16 cellular contexts compared by ENCODE assay signal in genomic region chr19:32238076-32238475, GRCh38.
DNase-seq lines count a peak whose midpoint lies in the region; ATAC-seq and TF ChIP-seq lines count a peak whose summit lies in the region.
"Had no signal": no experiment of that assay in that cellular context is flagged by ENCODE, and none has a peak within 500 bp of the region (broad histone marks: within the 10 kb centered on the region; RNA-seq: fewer than 3 reads in every experiment).

No MANE protein-coding gene starts in this region.

- H3K9me3 ChIP-seq in Peyer's patch: no peaks in the 10 kb centered on the region
- H3K9me3 ChIP-seq: heart left ventricle had no signal

- no peak overlapping the region for H3K4me3 Mint-ChIP-seq in type B pancreatic cell
- H3K4me3 Mint-ChIP-seq: activated T-helper 1 cell treated with anti-CD3 and anti-CD28 coated beads, Interleukin-12 subunit alpha, Interleukin-12 subunit beta, Interleukin-2, Interleukin-4 antibody, amounts not matched to agents 30 ng/mL and 10 ng/mL and 1 ng/mL, durations not matched to agents 14 hours and 24 hours and 36 hours; CD4-positive, CD25-positive, alpha-beta regulatory T cell; stimulated activated naive CD8-positive, alpha-beta T cell treated with anti-CD3 and anti-CD28 coated beads, Interleukin-15, amount 100 ng/mL, for 72 hours had no signal

- peaks cover 21% of the 10 kb centered on the region for H3K27me3 Mint-ChIP-seq in type B pancreatic cell
- H3K27me3 Mint-ChIP-seq: CD4-positive, CD25-positive, alpha-beta regulatory T cell had no signal

- no peaks in the 10 kb centered on the region for H3K36me3 Mint-ChIP-seq in type B pancreatic cell
- H3K36me3 Mint-ChIP-seq: CD4-positive, CD25-positive, alpha-beta regulatory T cell had no signal

- no peak for TF ChIP-seq POLR2A in Peyer's patch (IDR thresholded peaks at IDR 0.05)

- TF ChIP-seq CTCF in Peyer's patch (IDR thresholded peaks at IDR 0.05) (no peak), type B pancreatic cell (conservative IDR thresholded peaks at IDR 0.05) (no peak)

- H3K4me3 ChIP-seq in Peyer's patch: no peak overlapping the region
- H3K4me3 ChIP-seq: heart left ventricle had no signal

- no peak overlapping the region for H3K27ac ChIP-seq in Peyer's patch
- H3K27ac ChIP-seq: heart left ventricle had no signal

- DNase-seq in CD1c-positive myeloid dendritic cell (ENCODE audit: extremely low spot score) (peak; percentile 19), NAMALWA (ENCODE audit: low spot score) (peak; percentile 41), NCI-H510A (lab: John Stamatoyannopoulos, UW) (no peak), HCEC 1CT (no peak), Peyer's patch (no peak), type B pancreatic cell (ENCODE audit: extremely low spot score, unreplicated experiment) (no peak)
- DNase-seq: activated CD8-positive, alpha-beta memory T cell treated with anti-CD3 and anti-CD28 coated beads for 24 hours; CD4-positive, CD25-positive, alpha-beta regulatory T cell; effector memory CD4-positive, alpha-beta T cell; heart left ventricle; NCI-H2029 treated with DMSO at 0.1 percent for 48 hours; NCI-H69; stimulated activated naive CD8-positive, alpha-beta T cell treated with anti-CD3 and anti-CD28 coated beads, Interleukin-15, amount 100 ng/mL, for 72 hours had no signal

- no peaks in the 10 kb centered on the region for H3K27me3 ChIP-seq in Peyer's patch

- no peak overlapping the region for H3K27ac Mint-ChIP-seq in type B pancreatic cell
- H3K27ac Mint-ChIP-seq: activated T-helper 1 cell treated with anti-CD3 and anti-CD28 coated beads, Interleukin-12 subunit alpha, Interleukin-12 subunit beta, Interleukin-2, Interleukin-4 antibody, amounts not matched to agents 30 ng/mL and 10 ng/mL and 1 ng/mL, durations not matched to agents 14 hours and 24 hours and 36 hours; CD4-positive, CD25-positive, alpha-beta regulatory T cell had no signal

- no peaks in the 10 kb centered on the region for H3K36me3 ChIP-seq in Peyer's patch
- H3K36me3 ChIP-seq: heart left ventricle had no signal

- ATAC-seq in GM18907 (IDR thresholded peaks at IDR 0.05; ENCODE audit: unreplicated experiment) (peak; percentile 80), HG02798 (IDR thresholded peaks at IDR 0.05; ENCODE audit: poor library complexity, unreplicated experiment) (peak; percentile 54)
- ATAC-seq: heart left ventricle; stimulated activated naive CD8-positive, alpha-beta T cell treated with anti-CD3 and anti-CD28 coated beads, Interleukin-15, amount 100 ng/mL, for 72 hours had no signal

- no peaks in the 10 kb centered on the region for H3K4me1 ChIP-seq in Peyer's patch
- H3K4me1 ChIP-seq: heart left ventricle had no signal

- peaks cover 10% of the 10 kb centered on the region for H3K4me1 Mint-ChIP-seq in type B pancreatic cell (ENCODE audit: unreplicated experiment)
- H3K4me1 Mint-ChIP-seq: CD4-positive, CD25-positive, alpha-beta regulatory T cell; stimulated activated naive CD8-positive, alpha-beta T cell treated with anti-CD3 and anti-CD28 coated beads, Interleukin-15, amount 100 ng/mL, for 72 hours had no signal

- H3K9me3 Mint-ChIP-seq in type B pancreatic cell: no peaks in the 10 kb centered on the region
- H3K9me3 Mint-ChIP-seq: activated T-helper 1 cell treated with anti-CD3 and anti-CD28 coated beads, Interleukin-12 subunit alpha, Interleukin-12 subunit beta, Interleukin-2, Interleukin-4 antibody, amounts not matched to agents 30 ng/mL and 10 ng/mL and 1 ng/mL, durations not matched to agents 14 hours and 24 hours and 36 hours; CD4-positive, CD25-positive, alpha-beta regulatory T cell; stimulated activated naive CD8-positive, alpha-beta T cell treated with anti-CD3 and anti-CD28 coated beads, Interleukin-15, amount 100 ng/mL, for 72 hours had no signal

Comparison
In these comparisons a context has a peak if more than half of its experiments do, and no peak if none do; other contexts are left out.
1. DNase-seq: peak in CD1c-positive myeloid dendritic cell (single experiment) and NAMALWA (single experiment); none in NCI-H510A (single experiment), HCEC 1CT (single experiment), Peyer's patch (0 of 3) and type B pancreatic cell (single experiment).